Comparison of ENCODE assay signal across 8 cellular contexts in genomic region chr10:132352462-132353308, GRCh38. TPM values are rescaled to one million over a fixed set of nuclear protein-coding genes. Genes with fewer than 3 reads are reported as not detected.
DNase-seq lines count a peak whose midpoint lies in the region; TF ChIP-seq lines count a peak whose summit lies in the region.
"Not testable (repeated sequence)": the region's sequence is repeated elsewhere in the genome, so short reads cannot be mapped to it uniquely, and the experiment has no call there.

No MANE protein-coding gene starts in this region.

- TF ChIP-seq POLR2A in uterus (IDR thresholded peaks at IDR 0.05): not testable (repeated sequence)

- not testable (repeated sequence) for H3K4me3 ChIP-seq in GM12864 (ENCODE audit: low read depth, low read length); Jurkat, Clone E6-1 (ENCODE audit: low read length); kidney epithelial cell (ENCODE audit: low read depth, low read length); uterus

- H3K36me3 Mint-ChIP-seq in activated T-cell treated with anti-CD3 and anti-CD28 coated beads, Interleukin-2, amount 50 U/mL, for 24 hours (ENCODE audit: low read depth): not testable (repeated sequence)

- DNase-seq in GM12864 (ENCODE audit: low read depth); kidney epithelial cell (ENCODE audit: low read depth): not testable (repeated sequence)
- DNase-seq in Jurkat, Clone E6-1 (ENCODE audit: low read depth, low spot score): peak; percentile 22
- DNase-seq in SK-N-DZ (ENCODE audit: low spot score): peak; percentile 74
- peak; percentile 86 for DNase-seq in activated T-cell treated with anti-CD3 and anti-CD28 coated beads, Interleukin-2, amount 50 U/mL, for 24 hours
- DNase-seq in effector CD4-positive, alpha-beta T cell: peak; percentile 67
- peak; percentile 52 to 73 for DNase-seq in stimulated activated CD4-positive, alpha-beta T cell treated with anti-CD3 and anti-CD28 coated beads, Interleukin-12 subunit alpha, Interleukin-12 subunit beta, amount 100 ng/mL, for 24 hours (ENCODE audit: low read depth in 2 of 2)
- peak; percentile 62 to 74 for DNase-seq in uterus

- not testable (repeated sequence) for H3K36me3 ChIP-seq in kidney epithelial cell (ENCODE audit: control insufficient read depth, insufficient read depth, low read length); uterus

- not testable (repeated sequence) for H3K27me3 Mint-ChIP-seq in activated T-cell treated with anti-CD3 and anti-CD28 coated beads, Interleukin-2, amount 50 U/mL, for 24 hours

- not testable (repeated sequence) for H3K4me1 ChIP-seq in uterus

- TF ChIP-seq CTCF in GM12864 (IDR thresholded peaks at IDR 0.05; ENCODE audit: low read depth, low read length, missing control alignments) (peak; percentile 89), kidney epithelial cell (IDR thresholded peaks at IDR 0.05; ENCODE audit: insufficient read depth, low read length, poor library complexity, severe bottlenecking) (peak; percentile 83), uterus (IDR thresholded peaks at IDR 0.05) (peak; percentile 67 to 78 (median 77))

- H3K27ac ChIP-seq in uterus: not testable (repeated sequence)

- H3K9me3 Mint-ChIP-seq in activated T-cell treated with anti-CD3 and anti-CD28 coated beads, Interleukin-2, amount 50 U/mL, for 24 hours: not testable (repeated sequence)

- H3K27ac Mint-ChIP-seq in activated T-cell treated with anti-CD3 and anti-CD28 coated beads, Interleukin-2, amount 50 U/mL, for 24 hours: not testable (repeated sequence)

- H3K4me3 Mint-ChIP-seq in activated T-cell treated with anti-CD3 and anti-CD28 coated beads, Interleukin-2, amount 50 U/mL, for 24 hours: not testable (repeated sequence)

- intact Hi-C loops in uterus (cut with DNase I; ENCODE audit: low total_unique reads): loop anchor here (5.0 kb wide), 1 partner anchor 130 kb away; no protein-coding TSS in a partner anchor

- H3K9me3 ChIP-seq in uterus: not testable (repeated sequence)

- not testable (repeated sequence) for H3K27me3 ChIP-seq in kidney epithelial cell (ENCODE audit: control insufficient read depth, insufficient read depth, low read length); uterus

- H3K4me1 Mint-ChIP-seq in activated T-cell treated with anti-CD3 and anti-CD28 coated beads, Interleukin-2, amount 50 U/mL, for 24 hours (ENCODE audit: low read depth): not testable (repeated sequence)

RNA-seq across cellular contexts. Expression of gene LRRC27, which starts 20.7 kb away (rescaled TPM):
- 12.3 TPM for polyA plus RNA-seq in Jurkat, Clone E6-1 (2012; ENCODE audit: insufficient read depth, insufficient read length)
- polyA plus RNA-seq in SK-N-DZ (2014; cell fraction: cytosol; rRNA removed): 6.8 and 7.5 TPM in 2 replicates
- 13.1 and 14.4 TPM in 2 replicates for polyA plus RNA-seq in SK-N-DZ (2014; cell fraction: nucleus; rRNA removed)
- total RNA-seq in kidney epithelial cell: 8.1 and 13.3 TPM in 2 replicates
- 10 to 100 TPM in 3 of 4 donors, under 1 TPM in 1; 0.59 to 32.6 (median 15.3) TPM for total RNA-seq in uterus

RNA-seq across cellular contexts. Expression of gene PWWP2B, which starts 44.3 kb away (rescaled TPM):
- polyA plus RNA-seq in Jurkat, Clone E6-1 (2012; ENCODE audit: insufficient read depth, insufficient read length): 6.6 TPM
- polyA plus RNA-seq in SK-N-DZ (2014; cell fraction: cytosol; rRNA removed): 12.2 and 18.0 TPM in 2 replicates
- 20.1 and 20.9 TPM in 2 replicates for polyA plus RNA-seq in SK-N-DZ (2014; cell fraction: nucleus; rRNA removed)
- total RNA-seq in kidney epithelial cell (25.2 and 27.1 TPM in 2 replicates), uterus (10 to 100 TPM in 2 of 4 donors, 1 to 10 TPM in 1, under 1 TPM in 1; 0.29 to 27.6 (median 8.3) TPM)

RNA-seq across cellular contexts. Expression of gene STK32C, which starts 44.9 kb away (rescaled TPM):
- 19.2 TPM for polyA plus RNA-seq in Jurkat, Clone E6-1 (2012; ENCODE audit: insufficient read depth, insufficient read length)
- 35.4 and 38.4 TPM in 2 replicates for polyA plus RNA-seq in SK-N-DZ (2014; cell fraction: cytosol; rRNA removed)
- 35.2 and 44.1 TPM in 2 replicates for polyA plus RNA-seq in SK-N-DZ (2014; cell fraction: nucleus; rRNA removed)
- 12.2 and 14.9 TPM in 2 replicates for total RNA-seq in kidney epithelial cell
- 10 to 100 TPM in 1 of 4 donors, 1 to 10 TPM in 2, under 1 TPM in 1; 0.51 to 17.2 (median 3.2) TPM for total RNA-seq in uterus
